Comparison of ENCODE assay signal across 23 cellular contexts in the genomic region with DNA sequence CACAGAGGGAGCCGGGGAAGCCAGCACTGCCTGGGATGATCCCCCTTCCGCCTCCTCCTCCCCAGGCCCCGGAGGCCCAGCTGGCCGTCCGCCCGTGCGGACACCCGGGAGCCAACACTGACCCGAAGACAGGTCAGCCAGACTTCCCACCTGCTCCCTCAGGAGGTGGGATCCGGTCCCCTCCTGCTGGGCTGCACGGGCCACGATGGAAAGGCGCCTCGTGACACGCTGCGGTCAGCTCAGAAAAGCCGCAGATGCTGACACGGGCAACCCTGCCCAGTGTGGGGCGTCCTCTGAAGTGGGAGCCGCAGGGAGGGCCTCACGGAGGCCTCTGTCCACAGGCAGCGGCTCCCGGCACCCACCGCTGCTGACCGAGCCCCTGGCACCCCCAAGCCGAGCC. TPM values are rescaled to one million over a fixed set of nuclear protein-coding genes. Genes with fewer than 3 reads are reported as not detected.
"Had no signal": no experiment of that assay in that cellular context is flagged by ENCODE, and none has a peak within 500 bp of the region (broad histone marks: within the 10 kb centered on the region; RNA-seq: fewer than 3 reads in every experiment).

No MANE protein-coding gene starts in this region.

- DNase-seq: activated CD4-positive, alpha-beta T cell treated with anti-CD3 and anti-CD28 coated beads, Interleukin-2, amount 10 ng/mL, durations not matched to agents 24 days and 14 days; activated CD4-positive, alpha-beta T cell treated with anti-CD3 and anti-CD28 coated beads, Interleukin-2, amount 50 U/mL, for 48 hours; activated CD4-positive, CD25-positive, alpha-beta regulatory T cell; activated CD8-positive, alpha-beta memory T cell treated with anti-CD3 and anti-CD28 coated beads, Interleukin-2, amount 50 U/mL, for 4 hours; activated gamma-delta T cell treated with Interleukin-2 at 50 U/mL for 16 hours; activated naive CD4-positive, alpha-beta T cell treated with anti-CD3 and anti-CD28 coated beads for 36 hours; activated T-cell treated with anti-CD3 and anti-CD28 coated beads for 4 hours; activated T-cell treated with anti-CD3 and anti-CD28 coated beads, Interleukin-2, amount 50 U/mL, for 4 hours; central memory CD4-positive, alpha-beta T cell; NCI-H187 treated with DMSO at 0.1 percent for 48 hours; NCI-H2227 treated with DMSO at 0.1 percent for 48 hours; NCI-H446 treated with DMSO at 0.1 percent for 48 hours; NCI-H524; NK-92 treated with Interleukin-12 subunit alpha and Interleukin-12 subunit beta, amount 100 ng/mL, for 24 hours; SJCRH30; T1000; WERI-Rb-1 had no signal

- ATAC-seq: activated naive CD4-positive, alpha-beta T cell treated with anti-CD3 and anti-CD28 coated beads, Interleukin-2, amount 50 U/mL, for 72 hours; activated T-cell treated with anti-CD3 and anti-CD28 coated beads, Interleukin-2, amount 50 U/mL, for 4 hours had no signal

- H3K36me3 ChIP-seq: adrenal gland, SJCRH30, WERI-Rb-1 had no signal

- H3K27ac ChIP-seq: SJCRH30, SK-N-MC, WERI-Rb-1 had no signal

- H3K4me3 ChIP-seq: SJCRH30, SK-N-MC had no signal

- H3K27me3 ChIP-seq: adrenal gland, SJCRH30 had no signal

- H3K9me3 ChIP-seq: adrenal gland, SJCRH30 had no signal

RNA-seq across cellular contexts. Expression of a gene that starts 49.3 kb away (rescaled TPM):
- total RNA-seq: activated CD4-positive, alpha-beta T cell treated with anti-CD3 and anti-CD28 coated beads, Interleukin-2, amount 10 ng/mL, durations not matched to agents 24 days and 14 days; activated naive CD4-positive, alpha-beta T cell treated with anti-CD3 and anti-CD28 coated beads for 36 hours; activated T-helper 1 cell treated with anti-CD3 and anti-CD28 coated beads, Interleukin-12 subunit alpha, Interleukin-12 subunit beta, Interleukin-2, Interleukin-4 antibody, amounts not matched to agents 30 ng/mL and 10 ng/mL and 1 ng/mL, durations not matched to agents 14 hours and 24 hours and 36 hours; M059J; PC-3 had no signal
